Comparison of ENCODE assay signal across 11 cellular contexts in the genomic region with DNA sequence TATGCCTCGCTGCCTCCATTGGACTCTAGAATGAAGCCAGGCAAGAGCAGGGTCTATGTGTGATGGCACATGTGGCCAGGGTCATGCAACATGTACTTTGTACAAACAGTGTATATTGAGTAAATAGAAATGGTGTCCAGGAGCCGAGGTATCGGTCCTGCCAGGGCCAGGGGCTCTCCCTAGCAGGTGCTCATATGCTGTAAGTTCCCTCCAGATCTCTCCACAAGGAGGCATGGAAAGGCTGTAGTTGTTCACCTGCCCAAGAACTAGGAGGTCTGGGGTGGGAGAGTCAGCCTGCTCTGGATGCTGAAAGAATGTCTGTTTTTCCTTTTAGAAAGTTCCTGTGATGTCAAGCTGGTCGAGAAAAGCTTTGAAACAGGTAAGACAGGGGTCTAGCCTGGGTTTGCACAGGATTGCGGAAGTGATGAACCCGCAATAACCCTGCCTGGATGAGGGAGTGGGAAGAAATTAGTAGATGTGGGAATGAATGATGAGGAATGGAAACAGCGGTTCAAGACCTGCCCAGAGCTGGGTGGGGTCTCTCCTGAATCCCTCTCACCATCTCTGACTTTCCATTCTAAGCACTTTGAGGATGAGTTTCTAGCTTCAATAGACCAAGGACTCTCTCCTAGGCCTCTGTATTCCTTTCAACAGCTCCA. TPM values are rescaled to one million over a fixed set of nuclear protein-coding genes. Genes with fewer than 3 reads are reported as not detected.
DNase-seq lines count a peak whose midpoint lies in the region; ATAC-seq lines count a peak whose summit lies in the region.
"Had no signal": no experiment of that assay in that cellular context is flagged by ENCODE, and none has a peak within 500 bp of the region (broad histone marks: within the 10 kb centered on the region; RNA-seq: fewer than 3 reads in every experiment).

No MANE protein-coding gene starts in this region.

- no peaks in the 10 kb centered on the region for H3K9me3 ChIP-seq in SJCRH30 (replicated peaks)
- H3K9me3 ChIP-seq: A549 had no signal

- peak; percentile 49 for DNase-seq in activated CD4-positive, alpha-beta T cell treated with anti-CD3 and anti-CD28 coated beads for 36 hours
- DNase-seq in activated CD4-positive, alpha-beta T cell treated with anti-CD3 and anti-CD28 coated beads, Interleukin-2, amount 50 U/mL, for 1 hour: no peak
- no peak for DNase-seq in SJCRH30
- DNase-seq in effector memory CD8-positive, alpha-beta T cell: no peak
- DNase-seq in stimulated activated effector memory CD8-positive, alpha-beta T cell treated with anti-CD3 and anti-CD28 coated beads, Interleukin-12 subunit alpha, Interleukin-12 subunit beta, amount 100 ng/mL, for 72 hours (ENCODE audit: low spot score in 2 of 2): no peak
- DNase-seq in OCI-M1 (lab: John Stamatoyannopoulos, UW): no peak
- DNase-seq in iPS-NIHi7 (ENCODE audit: extremely low spot score): no peak
- DNase-seq in pons (ENCODE audit: low spot score): no peak
- DNase-seq: DND-41, NCI-H187 had no signal

- peaks cover 89% of the 10 kb centered on the region for H3K36me3 Mint-ChIP-seq in activated CD4-positive, alpha-beta T cell treated with anti-CD3 and anti-CD28 coated beads for 36 hours (ENCODE audit: low read depth)
- H3K36me3 Mint-ChIP-seq in effector memory CD8-positive, alpha-beta T cell (ENCODE audit: insufficient read depth): peaks cover 96% of the 10 kb centered on the region
- peaks cover 98% of the 10 kb centered on the region for H3K36me3 Mint-ChIP-seq in stimulated activated effector memory CD8-positive, alpha-beta T cell treated with anti-CD3 and anti-CD28 coated beads, Interleukin-12 subunit alpha, Interleukin-12 subunit beta, amount 100 ng/mL, for 72 hours

- intact Hi-C loops in activated CD4-positive, alpha-beta T cell treated with anti-CD3 and anti-CD28 coated beads for 36 hours (cut with DNase I, micrococcal nuclease): no loop called here

- peaks cover 11% of the 10 kb centered on the region for H3K36me3 ChIP-seq in SJCRH30

- peak; percentile 0 for ATAC-seq in activated CD4-positive, alpha-beta T cell treated with anti-CD3 and anti-CD28 coated beads for 36 hours
- ATAC-seq in effector memory CD8-positive, alpha-beta T cell (replicated peaks): no peak
- no peak for ATAC-seq in stimulated activated effector memory CD8-positive, alpha-beta T cell treated with anti-CD3 and anti-CD28 coated beads, Interleukin-12 subunit alpha, Interleukin-12 subunit beta, amount 100 ng/mL, for 72 hours
- ATAC-seq: A549 had no signal

- H3K27me3 Mint-ChIP-seq in activated CD4-positive, alpha-beta T cell treated with anti-CD3 and anti-CD28 coated beads for 36 hours: no peaks in the 10 kb centered on the region
- no peaks in the 10 kb centered on the region for H3K27me3 Mint-ChIP-seq in effector memory CD8-positive, alpha-beta T cell

- H3K4me1 ChIP-seq in SJCRH30: peaks cover 76% of the 10 kb centered on the region
- H3K4me1 ChIP-seq: A549 had no signal

- peak overlapping the region; percentile 99 for H3K27ac Mint-ChIP-seq in activated CD4-positive, alpha-beta T cell treated with anti-CD3 and anti-CD28 coated beads for 36 hours
- H3K27ac Mint-ChIP-seq in effector memory CD8-positive, alpha-beta T cell: peak overlapping the region; percentile 97 to 99
- H3K27ac Mint-ChIP-seq in stimulated activated effector memory CD8-positive, alpha-beta T cell treated with anti-CD3 and anti-CD28 coated beads, Interleukin-12 subunit alpha, Interleukin-12 subunit beta, amount 100 ng/mL, for 72 hours: peak overlapping the region; percentile 99

- no peaks in the 10 kb centered on the region for H3K27me3 ChIP-seq in SJCRH30

- no peaks in the 10 kb centered on the region for H3K9me3 Mint-ChIP-seq in activated CD4-positive, alpha-beta T cell treated with anti-CD3 and anti-CD28 coated beads for 36 hours (ENCODE audit: low read depth)
- no peaks in the 10 kb centered on the region for H3K9me3 Mint-ChIP-seq in effector memory CD8-positive, alpha-beta T cell
- no peaks in the 10 kb centered on the region for H3K9me3 Mint-ChIP-seq in stimulated activated effector memory CD8-positive, alpha-beta T cell treated with anti-CD3 and anti-CD28 coated beads, Interleukin-12 subunit alpha, Interleukin-12 subunit beta, amount 100 ng/mL, for 72 hours

- no peak overlapping the region for H3K4me3 ChIP-seq in SJCRH30
- H3K4me3 ChIP-seq: A549 had no signal

- peak overlapping the region; percentile 71 for H3K4me3 Mint-ChIP-seq in activated CD4-positive, alpha-beta T cell treated with anti-CD3 and anti-CD28 coated beads for 36 hours
- H3K4me3 Mint-ChIP-seq in effector memory CD8-positive, alpha-beta T cell: peak overlapping the region; percentile 81 to 91
- peak overlapping the region; percentile 78 for H3K4me3 Mint-ChIP-seq in stimulated activated effector memory CD8-positive, alpha-beta T cell treated with anti-CD3 and anti-CD28 coated beads, Interleukin-12 subunit alpha, Interleukin-12 subunit beta, amount 100 ng/mL, for 72 hours

- POLR2A ChIA-PET in activated CD4-positive, alpha-beta T cell treated with anti-CD3 and anti-CD28 coated beads for 36 hours (lab: Charles Lee): interaction anchor here (0.6 to 1.5 kb wide), 7 partner anchors 9 to 571 kb away, joined by 3 to 11 read pairs (median 3); no protein-coding TSS in a partner anchor

- H3K4me1 Mint-ChIP-seq in activated CD4-positive, alpha-beta T cell treated with anti-CD3 and anti-CD28 coated beads for 36 hours: peaks cover 94% of the 10 kb centered on the region
- H3K4me1 Mint-ChIP-seq in effector memory CD8-positive, alpha-beta T cell (ENCODE audit: low read depth in 2 of 2): peaks cover 89 to 92% of the 10 kb centered on the region in 2 donors
- peaks cover 100% of the 10 kb centered on the region for H3K4me1 Mint-ChIP-seq in stimulated activated effector memory CD8-positive, alpha-beta T cell treated with anti-CD3 and anti-CD28 coated beads, Interleukin-12 subunit alpha, Interleukin-12 subunit beta, amount 100 ng/mL, for 72 hours

- CTCF ChIA-PET in activated CD4-positive, alpha-beta T cell treated with anti-CD3 and anti-CD28 coated beads for 36 hours (lab: Charles Lee): interaction anchor here (0.5 to 4.7 kb wide), 13 partner anchors 9 to 697 kb away, joined by 3 to 38 read pairs (median 7); no protein-coding TSS in a partner anchor

- peak overlapping the region; percentile 46 for H3K27ac ChIP-seq in SJCRH30
- H3K27ac ChIP-seq: A549 had no signal

RNA-seq across cellular contexts. Expression of a gene that starts 39.6 kb away (rescaled TPM):
- 100 to 1,000 TPM; 265 to 302 TPM for total RNA-seq in activated CD4-positive, alpha-beta T cell treated with anti-CD3 and anti-CD28 coated beads for 36 hours
- 225 and 241 TPM in 2 replicates for total RNA-seq in SJCRH30 (2014; rRNA removed; shearing (Covaris generic))

RNA-seq across cellular contexts. Expression of a gene that starts 48.7 kb away (rescaled TPM):
- total RNA-seq in activated CD4-positive, alpha-beta T cell treated with anti-CD3 and anti-CD28 coated beads for 36 hours: 10 to 100 TPM in 1 of 2 experiments, 1 to 10 TPM in 1; 8.3 to 10.5 TPM
- 6.1 and 7.2 TPM in 2 replicates for total RNA-seq in SJCRH30 (2014; rRNA removed; shearing (Covaris generic))
